In the genomic region with DNA sequence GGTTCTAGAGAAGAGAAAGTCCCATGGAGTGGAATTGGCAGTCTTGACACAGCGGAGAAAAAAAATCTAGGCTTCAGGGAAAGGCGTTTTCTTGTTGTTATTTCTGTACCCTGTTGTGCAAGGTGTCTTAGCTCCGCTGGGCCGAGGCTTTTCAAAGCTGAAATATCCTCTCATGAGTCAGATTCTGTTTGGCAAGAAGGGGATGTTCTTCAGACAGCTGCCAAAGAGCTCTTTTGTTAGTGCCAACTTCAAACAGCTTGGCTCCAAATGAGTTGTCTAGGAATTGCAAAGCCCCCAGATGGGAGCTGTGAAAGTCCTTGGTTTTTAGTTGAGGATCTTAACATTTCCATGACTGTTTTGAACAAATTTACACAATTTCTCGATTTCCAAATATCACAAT, we compare ENCODE assay signal across 7 cellular contexts. TPM values are rescaled to one million over a fixed set of nuclear protein-coding genes. Genes with fewer than 3 reads are reported as not detected.
DNase-seq lines count a peak whose midpoint lies in the region; ATAC-seq and TF ChIP-seq lines count a peak whose summit lies in the region.

No MANE protein-coding gene starts in this region.

- POLR2A ChIA-PET in OCI-LY7 (lab: Charles Lee): interaction anchor here (1.1 kb wide), 1 partner anchor 21 kb away, joined by 4 read pairs; no protein-coding TSS in a partner anchor
- POLR2A ChIA-PET in naive thymus-derived CD4-positive, alpha-beta T cell (lab: Charles Lee): interaction anchor here (1.0 kb wide), 1 partner anchor 18 kb away, joined by 3 read pairs; no protein-coding TSS in a partner anchor

- no TSS peak for BruUV-seq in OCI-LY7 (replicated peaks; lab: Mats Ljungman, UMichigan)

- WGBS in GM23248 (ENCODE audit: low coverage in 1 of 2, low lambda C conversion rate in 2 of 2, missing lambda C conversion rate in 2 of 2), 2 experiments: 1 to 2% methylated on average over 5 of the region's 5 CpGs

- H3K79me2 ChIP-seq in GM23248 (ENCODE audit: insufficient read depth): peaks cover 68% of the 10 kb centered on the region
- H3K79me2 ChIP-seq in OCI-LY7 (ENCODE audit: insufficient read depth, low read depth, low read length): peaks cover 54% of the 10 kb centered on the region

- DNase-seq in GM23248 (peak; percentile 98), OCI-LY7 (ENCODE audit: low spot score) (no peak), epithelial cell of prostate (ENCODE audit: low read depth, low spot score) (peak; percentile 84), NCI-H345 treated with DMSO at 0.1 percent for 48 hours (lab: John Stamatoyannopoulos, UW; ENCODE audit: unreplicated experiment) (no peak)
- DNase-seq in naive thymus-derived CD4-positive, alpha-beta T cell: no peak

- H3K27me3 Mint-ChIP-seq in naive thymus-derived CD4-positive, alpha-beta T cell: no peaks in the 10 kb centered on the region

- peaks cover 18% of the 10 kb centered on the region for H3F3A ChIP-seq in GM23248 (ENCODE audit: insufficient read depth)

- H3K4me3 ChIP-seq in GM23248 (peak overlapping the region; percentile 88), OCI-LY7 (ENCODE audit: low read depth, low read length, poor library complexity, severe bottlenecking) (peak overlapping the region; percentile 99)
- H3K4me3 ChIP-seq in naive thymus-derived CD4-positive, alpha-beta T cell (ENCODE audit: low read length): no peak overlapping the region

- in situ Hi-C loops in GM23248 (cut with MboI): no loop called here

- H3K27ac Mint-ChIP-seq in naive thymus-derived CD4-positive, alpha-beta T cell: peak overlapping the region in 8 of 9 donors; percentile 10 to 77 (median 39)

- peaks cover 5% of the 10 kb centered on the region; the same call in 1 of the 2 replicates for H4K20me1 ChIP-seq in GM23248 (ENCODE audit: insufficient read depth)
- peaks cover 13% of the 10 kb centered on the region; the same call in 1 of the 2 replicates for H4K20me1 ChIP-seq in OCI-LY7 (ENCODE audit: insufficient read depth, low read length)

- peaks cover 30% of the 10 kb centered on the region for H3K36me3 ChIP-seq in GM23248 (ENCODE audit: low read depth)
- H3K36me3 ChIP-seq in OCI-LY7 (ENCODE audit: insufficient read depth, low read length): peaks cover 45% of the 10 kb centered on the region
- peaks cover 5 to 20% (median 13%) of the 10 kb centered on the region in 3 experiments for H3K36me3 ChIP-seq in naive thymus-derived CD4-positive, alpha-beta T cell (ENCODE audit: control insufficient read depth in 2 of 3, insufficient read depth in 3 of 3, low read length in 3 of 3)

- H3K36me3 Mint-ChIP-seq in naive thymus-derived CD4-positive, alpha-beta T cell: peaks cover 16 to 28% (median 24%) of the 10 kb centered on the region in 5 donors

- H3K27ac ChIP-seq in GM23248 (peak overlapping the region; percentile 72), OCI-LY7 (ENCODE audit: low read depth, low read length, poor library complexity, severe bottlenecking) (no peak overlapping the region), epithelial cell of prostate (peak overlapping the region; percentile 15)
- H3K27ac ChIP-seq in naive thymus-derived CD4-positive, alpha-beta T cell (ENCODE audit: low read depth, low read length): no peak overlapping the region

- no peak overlapping the region for H2AFZ ChIP-seq in GM23248
- no peak overlapping the region for H2AFZ ChIP-seq in OCI-LY7 (ENCODE audit: low read length)

- H3K4me1 Mint-ChIP-seq in naive thymus-derived CD4-positive, alpha-beta T cell: peaks cover 30 to 68% (median 44%) of the 10 kb centered on the region in 7 donors

- H3K9ac ChIP-seq in GM23248: peak overlapping the region; percentile 92

- H3K4me3 Mint-ChIP-seq in naive thymus-derived CD4-positive, alpha-beta T cell: peak overlapping the region; percentile 58 to 99 (median 96)

- H3K4me1 ChIP-seq in GM23248 (ENCODE audit: insufficient read depth) (peaks cover 18% of the 10 kb centered on the region), OCI-LY7 (ENCODE audit: insufficient read depth, low read length, poor library complexity, severe bottlenecking) (peaks cover 31% of the 10 kb centered on the region)
- peaks cover 3 to 16% of the 10 kb centered on the region in 2 donors for H3K4me1 ChIP-seq in naive thymus-derived CD4-positive, alpha-beta T cell (ENCODE audit: control insufficient read depth in 2 of 2, insufficient read depth in 2 of 2, low read length in 2 of 2)

- no peaks in the 10 kb centered on the region for H3K9me3 ChIP-seq in GM23248 (ENCODE audit: low read depth)
- no peaks in the 10 kb centered on the region for H3K9me3 ChIP-seq in OCI-LY7 (ENCODE audit: low read length)
- H3K9me3 ChIP-seq in naive thymus-derived CD4-positive, alpha-beta T cell (ENCODE audit: control insufficient read depth in 2 of 3, low read length in 3 of 3): no peaks in the 10 kb centered on the region

- H3K4me2 ChIP-seq in GM23248 (ENCODE audit: unreplicated experiment) (peak overlapping the region; percentile 93), OCI-LY7 (ENCODE audit: low read length) (peak overlapping the region; percentile 94)

- H3K9me2 ChIP-seq in GM23248 (ENCODE audit: insufficient read depth) (no peaks in the 10 kb centered on the region), OCI-LY7 (ENCODE audit: insufficient read depth, low read length) (no peaks in the 10 kb centered on the region)

- CTCF ChIA-PET in OCI-LY7 (lab: Charles Lee; ENCODE audit: unreplicated experiment): no interaction called here
- CTCF ChIA-PET in naive thymus-derived CD4-positive, alpha-beta T cell (lab: Charles Lee): interaction anchor here (0.6 kb wide), 1 partner anchor 21 kb away, joined by 3 read pairs; no protein-coding TSS in a partner anchor

- intact Hi-C loops in OCI-LY7 (cut with micrococcal nuclease; ENCODE audit: unreplicated experiment): no loop called here
- intact Hi-C loops in naive thymus-derived CD4-positive, alpha-beta T cell (cut with micrococcal nuclease): loop anchor here in 1 of 2 donors (2.0 kb wide), 1 partner anchor 15 kb away; no protein-coding TSS in a partner anchor

- TF ChIP-seq CTCF in OCI-LY7 (conservative IDR thresholded peaks at IDR 0.05; ENCODE audit: low read length): no peak

- ATAC-seq in naive thymus-derived CD4-positive, alpha-beta T cell: no peak
- no peak for ATAC-seq in GM21381 (IDR thresholded peaks at IDR 0.05; ENCODE audit: unreplicated experiment)
- ATAC-seq in GM18502 (IDR thresholded peaks at IDR 0.05; ENCODE audit: poor library complexity, unreplicated experiment): no peak

- no peaks in the 10 kb centered on the region for H3K9me3 Mint-ChIP-seq in naive thymus-derived CD4-positive, alpha-beta T cell

- H3K27me3 ChIP-seq in GM23248 (replicated peaks; ENCODE audit: insufficient read depth): no peaks in the 10 kb centered on the region
- no peaks in the 10 kb centered on the region for H3K27me3 ChIP-seq in naive thymus-derived CD4-positive, alpha-beta T cell (ENCODE audit: control insufficient read depth in 2 of 2, insufficient read depth in 2 of 2, low read length in 2 of 2)

RNA-seq across cellular contexts. Expression of gene CRLS1, which starts 2.3 kb away (rescaled TPM):
- 50.3 and 51.0 TPM in 2 replicates for total RNA-seq in GM23248 (2014; rRNA removed; shearing (Covaris generic))
- 44.3 and 46.3 TPM in 2 replicates for polyA plus RNA-seq in GM23248 (2016; fragmentation: Nextera tagmentation; extraction: Ambion mirVana)
- total RNA-seq in OCI-LY7 (2014; rRNA removed; shearing (Covaris generic)): 25.9 and 45.6 TPM in 2 replicates
- 36.1 and 44.9 TPM in 2 replicates for total RNA-seq in OCI-LY7 (2022)
- total RNA-seq in naive thymus-derived CD4-positive, alpha-beta T cell: 10 to 100 TPM; 19.7 to 41.3 (median 20.8) TPM
- 10 to 100 TPM; 37.9 to 49.6 TPM for polyA plus RNA-seq in naive thymus-derived CD4-positive, alpha-beta T cell

RNA-seq across cellular contexts. Expression of gene LRRN4, which starts 45.6 kb away (rescaled TPM):
- total RNA-seq in GM23248 (2014; rRNA removed; shearing (Covaris generic)): not detected in 2 replicates
- polyA plus RNA-seq in GM23248 (2016; fragmentation: Nextera tagmentation; extraction: Ambion mirVana): not detected in 2 replicates
- total RNA-seq in OCI-LY7 (2014; rRNA removed; shearing (Covaris generic)): not detected in 2 replicates
- total RNA-seq in OCI-LY7 (2022): not detected in 2 replicates
- total RNA-seq in naive thymus-derived CD4-positive, alpha-beta T cell: not detected
- not detected for polyA plus RNA-seq in naive thymus-derived CD4-positive, alpha-beta T cell

RNA-seq across cellular contexts. Expression of gene MCM8, which starts 57.8 kb away (rescaled TPM):
- 6.4 and 7.7 TPM in 2 replicates for total RNA-seq in GM23248 (2014; rRNA removed; shearing (Covaris generic))
- 1.0 and 1.5 TPM in 2 replicates for polyA plus RNA-seq in GM23248 (2016; fragmentation: Nextera tagmentation; extraction: Ambion mirVana)
- total RNA-seq in OCI-LY7 (2014; rRNA removed; shearing (Covaris generic)): 43.7 and 46.3 TPM in 2 replicates
- 58.2 and 59.4 TPM in 2 replicates for total RNA-seq in OCI-LY7 (2022)
- total RNA-seq in naive thymus-derived CD4-positive, alpha-beta T cell: 10 to 100 TPM in 3 of 5 experiments, 1 to 10 TPM in 2; 2.6 to 22.7 (median 10.8) TPM
- 1 to 10 TPM in 1 of 2 donors, under 1 TPM in 1; 0.29 to 1.8 TPM for polyA plus RNA-seq in naive thymus-derived CD4-positive, alpha-beta T cell

RNA-seq across cellular contexts. Expression of gene TRMT6, which starts 57.9 kb away (rescaled TPM):
- total RNA-seq in GM23248 (2014; rRNA removed; shearing (Covaris generic)): 8.2 and 9.7 TPM in 2 replicates
- 10.3 and 10.7 TPM in 2 replicates for polyA plus RNA-seq in GM23248 (2016; fragmentation: Nextera tagmentation; extraction: Ambion mirVana)
- total RNA-seq in OCI-LY7 (2014; rRNA removed; shearing (Covaris generic)): 22.5 and 26.4 TPM in 2 replicates
- 25.6 and 29.5 TPM in 2 replicates for total RNA-seq in OCI-LY7 (2022)
- total RNA-seq in naive thymus-derived CD4-positive, alpha-beta T cell: 10 to 100 TPM; 14.5 to 18.5 (median 17.8) TPM
- polyA plus RNA-seq in naive thymus-derived CD4-positive, alpha-beta T cell: 10 to 100 TPM; 11.4 to 15.7 TPM

Comparison
In these comparisons a context has a peak if more than half of its experiments do, and no peak if none do; other contexts are left out.
1. DNase-seq: peak in GM23248 (single experiment) and epithelial cell of prostate (single experiment); none in OCI-LY7 (single experiment), naive thymus-derived CD4-positive, alpha-beta T cell (0 of 9) and NCI-H345 treated with DMSO at 0.1 percent for 48 hours (single experiment).
2. H3K27ac ChIP-seq: peak in GM23248 (single experiment) and epithelial cell of prostate (single experiment); none in OCI-LY7 (single experiment) and naive thymus-derived CD4-positive, alpha-beta T cell (single experiment).